ENCODE assay signal across 17 cellular contexts in genomic region chr5:150073677-150074076, GRCh38. TPM values are rescaled to one million over a fixed set of nuclear protein-coding genes. Genes with fewer than 3 reads are reported as not detected.
DNase-seq lines count a peak whose midpoint lies in the region; ATAC-seq and TF ChIP-seq lines count a peak whose summit lies in the region.
"Had no signal": no experiment of that assay in that cellular context is flagged by ENCODE, and none has a peak within 500 bp of the region (broad histone marks: within the 10 kb centered on the region; RNA-seq: fewer than 3 reads in every experiment).

No MANE protein-coding gene starts in this region.

- H3K4me3 Mint-ChIP-seq in activated naive CD8-positive, alpha-beta T cell treated with anti-CD3 and anti-CD28 coated beads for 36 hours: no peak overlapping the region
- H3K4me3 Mint-ChIP-seq: CD4-positive, alpha-beta memory T cell; HFFc6 had no signal

- peak; percentile 23 for DNase-seq in right atrium auricular region (ENCODE audit: low spot score)
- no peak for DNase-seq in right cardiac atrium
- DNase-seq in islet precursor cell: peak; percentile 11
- DNase-seq in ureter (ENCODE audit: low spot score): peak; percentile 32
- no peak for DNase-seq in activated naive CD8-positive, alpha-beta T cell treated with anti-CD3 and anti-CD28 coated beads for 36 hours
- DNase-seq: C1 segment of cervical spinal cord; Calu3; CD4-positive, alpha-beta memory T cell; COR-L47; DMS53; DMS79 treated with DMSO at 0.1 percent for 48 hours; GF-D8; GOT3; HFFc6 had no signal

- H3K9me3 ChIP-seq in right atrium auricular region: no peaks in the 10 kb centered on the region
- H3K9me3 ChIP-seq in right cardiac atrium (ENCODE audit: control insufficient read depth, low read length): no peaks in the 10 kb centered on the region
- H3K9me3 ChIP-seq: HAP-1 had no signal

- intact Hi-C loops in right cardiac atrium (cut with DNase I): no loop called here

- ATAC-seq in right cardiac atrium (no peak), GM19351 (IDR thresholded peaks at IDR 0.05; ENCODE audit: unreplicated experiment) (no peak)

- H3K27me3 ChIP-seq in right atrium auricular region (no peaks in the 10 kb centered on the region), right cardiac atrium (ENCODE audit: control insufficient read depth, insufficient read depth) (no peaks in the 10 kb centered on the region)

- 75% methylated on average over 3 of the region's 3 CpGs for WGBS in right cardiac atrium

- no peak for TF ChIP-seq CTCF in right atrium auricular region (IDR thresholded peaks at IDR 0.05)

- H3K4me1 Mint-ChIP-seq in activated naive CD8-positive, alpha-beta T cell treated with anti-CD3 and anti-CD28 coated beads for 36 hours: no peaks in the 10 kb centered on the region

- H3K27ac Mint-ChIP-seq in activated naive CD8-positive, alpha-beta T cell treated with anti-CD3 and anti-CD28 coated beads for 36 hours: no peak overlapping the region
- H3K27ac Mint-ChIP-seq: CD4-positive, alpha-beta memory T cell; HFFc6 had no signal

- H3K36me3 ChIP-seq in right atrium auricular region: no peaks in the 10 kb centered on the region
- H3K36me3 ChIP-seq: HAP-1 had no signal

- H3K4me3 ChIP-seq in right atrium auricular region (no peak overlapping the region), right cardiac atrium (ENCODE audit: low read length) (no peak overlapping the region)
- H3K4me3 ChIP-seq: HAP-1 had no signal

- H3K27me3 Mint-ChIP-seq in activated naive CD8-positive, alpha-beta T cell treated with anti-CD3 and anti-CD28 coated beads for 36 hours: no peaks in the 10 kb centered on the region
- H3K27me3 Mint-ChIP-seq: CD4-positive, alpha-beta memory T cell had no signal

- no peaks in the 10 kb centered on the region for H3K9me3 Mint-ChIP-seq in activated naive CD8-positive, alpha-beta T cell treated with anti-CD3 and anti-CD28 coated beads for 36 hours
- H3K9me3 Mint-ChIP-seq: CD4-positive, alpha-beta memory T cell; HFFc6 had no signal

- H3K4me1 ChIP-seq in right atrium auricular region (no peaks in the 10 kb centered on the region), right cardiac atrium (ENCODE audit: control insufficient read depth, insufficient read depth, low read length) (no peaks in the 10 kb centered on the region)
- H3K4me1 ChIP-seq: HAP-1 had no signal

- H3K36me3 Mint-ChIP-seq in activated naive CD8-positive, alpha-beta T cell treated with anti-CD3 and anti-CD28 coated beads for 36 hours: no peaks in the 10 kb centered on the region
- H3K36me3 Mint-ChIP-seq: CD4-positive, alpha-beta memory T cell had no signal

- H3K27ac ChIP-seq in right atrium auricular region (no peak overlapping the region), right cardiac atrium (ENCODE audit: low read length) (no peak overlapping the region)

RNA-seq across cellular contexts. Expression of gene CSF1R, which starts 12.7 kb away (rescaled TPM):
- total RNA-seq in right atrium auricular region (10 to 100 TPM; 11.2 to 24.6 TPM), right cardiac atrium (10 to 100 TPM; 16.5 to 31.6 (median 24.8) TPM), ureter (16.9 TPM)
- 4.5 TPM for polyA plus RNA-seq in right cardiac atrium
- not detected for total RNA-seq in activated naive CD8-positive, alpha-beta T cell treated with anti-CD3 and anti-CD28 coated beads for 36 hours
- total RNA-seq: A673, Calu3 had no signal

Comparison
In these comparisons a context has a peak if more than half of its experiments do, and no peak if none do; other contexts are left out.
1. DNase-seq: peak in right atrium auricular region (single experiment), islet precursor cell (single experiment) and ureter (single experiment); none in right cardiac atrium (0 of 3) and activated naive CD8-positive, alpha-beta T cell treated with anti-CD3 and anti-CD28 coated beads for 36 hours (single experiment).
2. RNA of gene CSF1R, which starts 12.7 kb away (total RNA-seq): 16.5 to 31.6 TPM in right cardiac atrium, 11.2 to 24.6 TPM in right atrium auricular region and 16.9 TPM in ureter (single experiment); not detected in activated naive CD8-positive, alpha-beta T cell treated with anti-CD3 and anti-CD28 coated beads for 36 hours; every median in the first group is over 10 times any median in the second.